Comparison of ENCODE assay signal across 16 cellular contexts in genomic region chr1:53303651-53304515, GRCh38. TPM values are rescaled to one million over a fixed set of nuclear protein-coding genes. Genes with fewer than 3 reads are reported as not detected.
DNase-seq lines count a peak whose midpoint lies in the region; TF ChIP-seq lines count a peak whose summit lies in the region.
"Had no signal": no experiment of that assay in that cellular context is flagged by ENCODE, and none has a peak within 500 bp of the region (broad histone marks: within the 10 kb centered on the region; RNA-seq: fewer than 3 reads in every experiment).

No MANE protein-coding gene starts in this region.

- TF ChIP-seq CTCF in H9 (conservative IDR thresholded peaks at IDR 0.05) (no peak), neural progenitor cell (IDR thresholded peaks at IDR 0.05) (no peak)

- no peak overlapping the region for H3K27ac ChIP-seq in H9 (ENCODE audit: insufficient read length, low read depth, low read length)
- H3K27ac ChIP-seq in neural progenitor cell = peak overlapping the region; percentile 41
- H3K27ac ChIP-seq: esophagus squamous epithelium, GM23248 had no signal

- H2BK12ac ChIP-seq in H9 (ENCODE audit: insufficient read length, low read depth, low read length) = no peak overlapping the region

- no peak overlapping the region for H3K23ac ChIP-seq in H9 (ENCODE audit: insufficient read length, low read depth, low read length)

- no peaks in the 10 kb centered on the region for H3K9me3 ChIP-seq in H9 (ENCODE audit: control insufficient read depth, low read depth, low read length)
- H3K9me3 ChIP-seq in neural progenitor cell (ENCODE audit: low read depth) = no peaks in the 10 kb centered on the region
- H3K9me3 ChIP-seq: esophagus squamous epithelium had no signal

- H3K4me1 Mint-ChIP-seq in H9 (peaks cover 29 to 37% of the 10 kb centered on the region in 2 experiments), neural progenitor cell (peaks cover 57% of the 10 kb centered on the region)

- H3K27me3 Mint-ChIP-seq in H9 (ENCODE audit: low read depth) (no peaks in the 10 kb centered on the region), neural progenitor cell (ENCODE audit: insufficient read depth, low read depth) (peaks cover 14% of the 10 kb centered on the region)
- H3K27me3 Mint-ChIP-seq: dendritic cell treated with granulocyte-macrophage colony-stimulating factor and Interleukin-4, amounts not matched to agents 40 ng/mL and 50 ng/mL, for 4 days; progenitor cell of endocrine pancreas had no signal

- H3K27ac Mint-ChIP-seq in H9 (peak overlapping the region; percentile 37 to 91 (median 74); a peak in 5 of 7 replicates), neural progenitor cell (peak overlapping the region; percentile 97)
- H3K27ac Mint-ChIP-seq: dendritic cell treated with granulocyte-macrophage colony-stimulating factor and Interleukin-4, amounts not matched to agents 40 ng/mL and 50 ng/mL, for 4 days; progenitor cell of endocrine pancreas had no signal

- H3K36me3 ChIP-seq in neural progenitor cell = no peaks in the 10 kb centered on the region
- H3K36me3 ChIP-seq: esophagus squamous epithelium had no signal

- no peak overlapping the region for H2BK20ac ChIP-seq in H9 (ENCODE audit: low read depth, low read length, poor library complexity, severe bottlenecking)

- H4K20me1 ChIP-seq in H9 (ENCODE audit: control insufficient read depth, insufficient read depth, insufficient read length) (peaks cover 3% of the 10 kb centered on the region), neural progenitor cell (ENCODE audit: low read depth) (peaks cover 39% of the 10 kb centered on the region)

- H2AFZ ChIP-seq in H9 (ENCODE audit: low read length) = no peak overlapping the region
- H2AFZ ChIP-seq in neural progenitor cell (replicated peaks) = no peak overlapping the region
- H2AFZ ChIP-seq: GM23248 had no signal

- H3K9ac ChIP-seq in H9 (ENCODE audit: extremely low read depth, insufficient read length, low read length) (no peak overlapping the region), neural progenitor cell (no peak overlapping the region)
- H3K9ac ChIP-seq: GM23248 had no signal

- DNase-seq in H9 = no peak
- peak; percentile 56 to 74 for DNase-seq in NCI-H524 (lab: John Stamatoyannopoulos, UW)
- peak; percentile 94 for DNase-seq in cerebellar cortex (ENCODE audit: low spot score)
- DNase-seq in neural progenitor cell (ENCODE audit: low spot score) = no peak
- DNase-seq in CD1c-positive myeloid dendritic cell (ENCODE audit: extremely low spot score) = no peak
- DNase-seq in hepatic stellate cell (ENCODE audit: low spot score) = no peak
- DNase-seq in stimulated activated CD4-positive, alpha-beta T cell treated with anti-CD3 and anti-CD28 coated beads, Interleukin-1b, Interleukin-23, amount 100 ng/mL, for 48 hours = no peak
- DNase-seq in NCI-H1417 (lab: John Stamatoyannopoulos, UW) = no peak
- DNase-seq: esophagus squamous epithelium; GM23248; NCI-H1048; NCI-H526; stimulated activated CD4-positive, alpha-beta T cell treated with anti-CD3 and anti-CD28 coated beads, Interleukin-12 subunit alpha, Interleukin-12 subunit beta, amount 100 ng/mL, for 4 hours; T-helper 2 cell had no signal

- H3K79me1 ChIP-seq in H9 (ENCODE audit: insufficient read depth, low read depth, low read length, poor library complexity, severe bottlenecking) = no peaks in the 10 kb centered on the region

- H3K4ac ChIP-seq in H9 (ENCODE audit: low read depth, low read length) = no peak overlapping the region

- no peak overlapping the region for H3T11ph ChIP-seq in H9 (ENCODE audit: low read length)

- H3K27me3 ChIP-seq in H9 (ENCODE audit: insufficient read depth, low read length) = no peaks in the 10 kb centered on the region
- H3K27me3 ChIP-seq in neural progenitor cell = no peaks in the 10 kb centered on the region
- H3K27me3 ChIP-seq: esophagus squamous epithelium had no signal

- no peak overlapping the region for H4K5ac ChIP-seq in H9 (ENCODE audit: insufficient read length, low read depth, low read length)

- H3K4me2 ChIP-seq in H9 (ENCODE audit: insufficient read depth, insufficient read length, low read length) = no peak overlapping the region
- H3K4me2 ChIP-seq in neural progenitor cell = peak overlapping the region; percentile 52

- no peak overlapping the region for H4K91ac ChIP-seq in H9 (ENCODE audit: insufficient read length, low read depth, low read length)

- WGBS in H9 (ENCODE audit: extremely low coverage, insufficient read length, low lambda C conversion rate) = no CpG with 5 or more reads among the region's 14 CpGs

- no peak overlapping the region for H2BK5ac ChIP-seq in H9 (ENCODE audit: insufficient read length, low read length)

- no peak overlapping the region for H4K8ac ChIP-seq in H9 (replicated peaks; ENCODE audit: insufficient read length, low read depth, low read length)

- no peaks in the 10 kb centered on the region for H3K4me1 ChIP-seq in H9 (ENCODE audit: insufficient read depth, low read length)
- peaks cover 40% of the 10 kb centered on the region for H3K4me1 ChIP-seq in neural progenitor cell

- H2AK5ac ChIP-seq in H9 (ENCODE audit: insufficient read length, low read length) = no peak overlapping the region

- no peak overlapping the region for H3K14ac ChIP-seq in H9 (ENCODE audit: insufficient read depth, low read length)

- no peak overlapping the region for H2BK15ac ChIP-seq in H9 (ENCODE audit: low read depth, low read length)

- H3K9me3 Mint-ChIP-seq in H9 (no peaks in the 10 kb centered on the region), neural progenitor cell (peaks cover 3% of the 10 kb centered on the region)
- H3K9me3 Mint-ChIP-seq: dendritic cell treated with granulocyte-macrophage colony-stimulating factor and Interleukin-4, amounts not matched to agents 40 ng/mL and 50 ng/mL, for 4 days had no signal

- no peaks in the 10 kb centered on the region for H3F3A ChIP-seq in neural progenitor cell (ENCODE audit: low read depth)

- H3K56ac ChIP-seq in H9 (ENCODE audit: insufficient read length, low read depth, low read length) = no peak overlapping the region

- no peaks in the 10 kb centered on the region for H3K23me2 ChIP-seq in H9 (ENCODE audit: insufficient read length, low read depth, low read length, poor library complexity, severe bottlenecking)

- H3K4me3 ChIP-seq in neural progenitor cell = no peak overlapping the region
- H3K4me3 ChIP-seq: esophagus squamous epithelium, GM23248 had no signal

- H3K79me2 ChIP-seq in H9 (ENCODE audit: insufficient read depth, low read length) (peaks cover 6% of the 10 kb centered on the region; the same call in 1 of the 2 replicates), neural progenitor cell (ENCODE audit: low read depth) (peaks cover 53% of the 10 kb centered on the region)

- H3K36me3 Mint-ChIP-seq in H9 (ENCODE audit: insufficient read depth in 1 of 3, low read depth in 3 of 3) (peaks cover 8 to 34% (median 12%) of the 10 kb centered on the region in 3 experiments; a peak in 5 of 7 replicates), neural progenitor cell (no peaks in the 10 kb centered on the region)

- H3K4me3 Mint-ChIP-seq in H9 (no peak overlapping the region; a peak in 1 of 5 replicates), neural progenitor cell (peak overlapping the region; percentile 65)
- H3K4me3 Mint-ChIP-seq: dendritic cell treated with granulocyte-macrophage colony-stimulating factor and Interleukin-4, amounts not matched to agents 40 ng/mL and 50 ng/mL, for 4 days had no signal

- H3K18ac ChIP-seq in H9 (ENCODE audit: insufficient read length, low read depth, low read length) = no peak overlapping the region

- no peak overlapping the region for H2BK120ac ChIP-seq in H9 (ENCODE audit: low read depth, low read length, poor library complexity, severe bottlenecking)

RNA-seq across cellular contexts. Expression of gene LRP8, which starts 24.0 kb away (rescaled TPM):
- total RNA-seq in H9 (2021) (69.2 and 78.6 TPM in 2 replicates), neural progenitor cell (ENCODE audit: low replicate concordance) (15.6 and 25.7 TPM in 2 replicates)

Comparison
In these comparisons a context has a peak if more than half of its experiments do, and no peak if none do; other contexts are left out.
1. DNase-seq: peak in NCI-H524 (2 of 2) and cerebellar cortex (single experiment); none in H9 (single experiment), neural progenitor cell (single experiment), CD1c-positive myeloid dendritic cell (single experiment), hepatic stellate cell (single experiment), stimulated activated CD4-positive, alpha-beta T cell treated with anti-CD3 and anti-CD28 coated beads, Interleukin-1b, Interleukin-23, amount 100 ng/mL, for 48 hours (single experiment) and NCI-H1417 (0 of 3).